In genomic region chr17:3569534-3570137, GRCh38 we compare ENCODE assay signal across 1 cellular context.
A peak's percentile ranks its signal among the peaks of the same experiment; 100 is the strongest.
TF ChIP-seq lines count a peak whose summit lies in the region.

No MANE protein-coding gene starts in this region.

TF ChIP-seq in K562, 482 proteins besides CTCF, POLR2A, EP300 and RAD21 (continued from another document):
- TF ChIP-seq E4F1 (CRISPR knock-in tag; IDR thresholded peaks at IDR 0.05; ENCODE audit: borderline replicate concordance) (no peak), SMAD1 (IDR thresholded peaks at IDR 0.05; ENCODE audit: low read depth, low read length, partially characterized antibody) (no peak), JUN (IDR thresholded peaks at IDR 0.05; ENCODE audit: borderline replicate concordance, low read depth, low read length) (no peak), JUN (CRISPR knock-in tag; IDR thresholded peaks at IDR 0.05; ENCODE audit: borderline replicate concordance) (no peak), SRSF7 (optimal IDR thresholded peaks at IDR 0.05; ENCODE audit: low read depth, low read length) (no peak), NR2C2 (CRISPR knock-in tag; IDR thresholded peaks at IDR 0.05) (peak; percentile 32; the same call in 1 of the 2 replicates), NR2C2 (tag; IDR thresholded peaks at IDR 0.05) (peak; percentile 85), NCOA1 (IDR thresholded peaks at IDR 0.05; ENCODE audit: low read depth) (no peak), GMEB1 (CRISPR knock-in tag; IDR thresholded peaks at IDR 0.05) (no peak)
